Comparison of ENCODE assay signal across 23 cellular contexts in genomic region chr15:93291380-93291779, GRCh38.
"Had no signal": no experiment of that assay in that cellular context is flagged by ENCODE, and none has a peak within 500 bp of the region (broad histone marks: within the 10 kb centered on the region; RNA-seq: fewer than 3 reads in every experiment).

No MANE protein-coding gene starts in this region.

- H3K27ac ChIP-seq: breast epithelium, colonic mucosa, heart left ventricle, neutrophil, pancreas, psoas muscle, right atrium auricular region, thoracic aorta, WERI-Rb-1 had no signal

- H3K36me3 ChIP-seq: breast epithelium, colonic mucosa, heart left ventricle, neutrophil, pancreas, right atrium auricular region, thoracic aorta, WERI-Rb-1 had no signal

- H3K4me1 Mint-ChIP-seq: activated naive CD8-positive, alpha-beta T cell treated with anti-CD3 and anti-CD28 coated beads for 36 hours had no signal

- H3K9me3 ChIP-seq: breast epithelium, colonic mucosa, heart left ventricle, neutrophil, pancreas, psoas muscle, right atrium auricular region, thoracic aorta had no signal

- DNase-seq: activated CD4-positive, alpha-beta T cell treated with anti-CD3 and anti-CD28 coated beads for 1 hour; activated CD4-positive, alpha-beta T cell treated with anti-CD3 and anti-CD28 coated beads, Interleukin-2, amount 50 U/mL, for 1 hour; activated CD8-positive, alpha-beta T cell treated with anti-CD3 and anti-CD28 coated beads, Interleukin-2, amount 10 ng/mL, durations not matched to agents 7 days and 5 days; activated naive CD4-positive, alpha-beta T cell treated with Interleukin-2 at 50 U/mL for 16 hours; activated naive CD8-positive, alpha-beta T cell treated with anti-CD3 and anti-CD28 coated beads for 36 hours; activated T-cell treated with anti-CD3 and anti-CD28 coated beads, Interleukin-2, amount 50 U/mL, for 48 hours; colonic mucosa; heart left ventricle; islet precursor cell; left cardiac atrium; midbrain; natural killer cell; pancreas; psoas muscle; stimulated activated CD4-positive, alpha-beta T cell treated with anti-CD3 and anti-CD28 coated beads, Interleukin-4, amount 100 ng/mL, for 24 hours; stimulated activated naive CD4-positive, alpha-beta T cell treated with Interleukin-2 at 50 U/mL for 16 hours; WERI-Rb-1 had no signal

- H3K27ac Mint-ChIP-seq: activated CD8-positive, alpha-beta T cell treated with anti-CD3 and anti-CD28 coated beads, Interleukin-2, amount 10 ng/mL, durations not matched to agents 7 days and 5 days; activated naive CD8-positive, alpha-beta T cell treated with anti-CD3 and anti-CD28 coated beads for 36 hours; natural killer cell; T-helper 2 cell treated with Interferon-gamma antibody and Interleukin-4, amounts not matched to agents 5 μg/mL and 100 μg/mL, for 36 hours; type B pancreatic cell had no signal

- H3K4me1 ChIP-seq: breast epithelium, colonic mucosa, pancreas, psoas muscle, right atrium auricular region had no signal

- H3K27me3 ChIP-seq: breast epithelium, colonic mucosa, pancreas, right atrium auricular region had no signal

- ATAC-seq: activated CD8-positive, alpha-beta T cell treated with anti-CD3 and anti-CD28 coated beads, Interleukin-2, amount 10 ng/mL, durations not matched to agents 7 days and 5 days; heart left ventricle; left cardiac atrium; pancreas; psoas muscle had no signal

- H3K36me3 Mint-ChIP-seq: activated naive CD8-positive, alpha-beta T cell treated with anti-CD3 and anti-CD28 coated beads for 36 hours; natural killer cell; type B pancreatic cell had no signal

- H3K4me3 Mint-ChIP-seq: activated CD8-positive, alpha-beta T cell treated with anti-CD3 and anti-CD28 coated beads, Interleukin-2, amount 10 ng/mL, durations not matched to agents 7 days and 5 days; activated naive CD8-positive, alpha-beta T cell treated with anti-CD3 and anti-CD28 coated beads for 36 hours; natural killer cell; T-helper 2 cell treated with Interferon-gamma antibody and Interleukin-4, amounts not matched to agents 5 μg/mL and 100 μg/mL, for 36 hours; type B pancreatic cell had no signal

- H3K4me3 ChIP-seq: breast epithelium, colonic mucosa, heart left ventricle, pancreas, psoas muscle, right atrium auricular region, thoracic aorta had no signal

- H3K9me3 Mint-ChIP-seq: activated naive CD8-positive, alpha-beta T cell treated with anti-CD3 and anti-CD28 coated beads for 36 hours; natural killer cell; T-helper 2 cell treated with Interferon-gamma antibody and Interleukin-4, amounts not matched to agents 5 μg/mL and 100 μg/mL, for 36 hours; type B pancreatic cell had no signal
